Comparison of ENCODE assay signal across 27 cellular contexts in the genomic region with DNA sequence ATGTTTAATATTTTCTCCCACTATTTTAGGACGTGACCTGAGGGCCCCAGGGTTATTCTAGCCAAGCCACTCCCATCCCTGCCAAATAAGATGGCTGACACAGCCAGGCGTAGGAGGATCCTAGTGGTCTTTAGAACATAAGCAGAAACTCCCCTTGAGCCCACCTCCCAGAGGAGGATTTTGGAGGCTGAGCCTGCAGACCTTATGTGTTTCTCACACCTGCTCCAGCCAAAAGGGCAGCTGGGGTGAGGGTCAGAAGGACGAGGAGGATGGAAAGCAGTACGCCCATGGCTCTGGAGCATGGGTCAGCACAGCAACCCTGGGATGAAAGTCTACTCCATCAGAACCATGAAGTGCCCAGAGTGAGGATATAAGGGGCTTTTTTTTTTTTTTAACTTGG. TPM values are rescaled to one million over a fixed set of nuclear protein-coding genes. Genes with fewer than 3 reads are reported as not detected.
"Had no signal": no experiment of that assay in that cellular context is flagged by ENCODE, and none has a peak within 500 bp of the region (broad histone marks: within the 10 kb centered on the region; RNA-seq: fewer than 3 reads in every experiment).

No MANE protein-coding gene starts in this region.

- H3K9me3 Mint-ChIP-seq: natural killer cell treated with Interleukin-12 subunit alpha and Interleukin-12 subunit beta and Interleukin-15 and Interleukin-18, amount 100 ng/mL, for 72 hours; stimulated activated naive B cell treated with anti-CD40 and anti-IgM and Interleukin-4, amounts not matched to agents 10 μg/mL and 1 μg/mL and 100 μg/mL, for 72 hours had no signal

- FAIRE-seq: endothelial cell of umbilical vein, kidney, urothelium cell line had no signal

- H2AFZ ChIP-seq: hepatocyte, parathyroid adenoma had no signal

- H3K4me2 ChIP-seq: hepatocyte had no signal

- H3K4me3 ChIP-seq: colonic mucosa, gastroesophageal sphincter, hepatocyte, sigmoid colon, skin epidermis, testis had no signal

- H3K27ac ChIP-seq: colonic mucosa, gastroesophageal sphincter, hepatocyte, parathyroid adenoma, sigmoid colon, skin epidermis, testis had no signal

- H3K9ac ChIP-seq: parathyroid adenoma had no signal

- H3K36me3 ChIP-seq: colonic mucosa, sigmoid colon had no signal

- H3K4me1 Mint-ChIP-seq: stimulated activated naive CD8-positive, alpha-beta T cell treated with anti-CD3 and anti-CD28 coated beads, Interleukin-15, amount 100 ng/mL, for 72 hours had no signal

- DNase-seq: caudate nucleus; colonic mucosa; dermis blood vessel endothelial cell; erythroblast; glutamatergic neuron; kidney; left cardiac atrium; occipital lobe; sigmoid colon; stimulated activated CD4-positive, alpha-beta T cell treated with anti-CD3 and anti-CD28 coated beads, Interleukin-2, amount 100 ng/mL, for 24 hours; stimulated activated CD4-positive, alpha-beta T cell treated with anti-CD3 and anti-CD28 coated beads, Interleukin-4, amount 100 ng/mL, for 4 hours; stimulated activated naive B cell treated with anti-CD40 and anti-IgM and Interleukin-4, amounts not matched to agents 10 μg/mL and 1 μg/mL and 100 μg/mL, for 72 hours; stimulated activated naive CD8-positive, alpha-beta T cell treated with anti-CD3 and anti-CD28 coated beads, Interleukin-15, amount 100 ng/mL, for 72 hours; testis; trophoblast cell had no signal

- H3K9me3 ChIP-seq: colonic mucosa, gastroesophageal sphincter, sigmoid colon, testis had no signal

- H3K4me1 ChIP-seq: colonic mucosa had no signal

- H3K27me3 ChIP-seq: colonic mucosa, gastroesophageal sphincter, hepatocyte, sigmoid colon, testis had no signal

- H3K27me3 Mint-ChIP-seq: natural killer cell treated with Interleukin-12 subunit alpha and Interleukin-12 subunit beta and Interleukin-15 and Interleukin-18, amount 100 ng/mL, for 72 hours; stimulated activated naive B cell treated with anti-CD40 and anti-IgM and Interleukin-4, amounts not matched to agents 10 μg/mL and 1 μg/mL and 100 μg/mL, for 72 hours had no signal

- H3K27ac Mint-ChIP-seq: natural killer cell treated with Interleukin-12 subunit alpha and Interleukin-12 subunit beta and Interleukin-15 and Interleukin-18, amount 100 ng/mL, for 72 hours; stimulated activated naive B cell treated with anti-CD40 and anti-IgM and Interleukin-4, amounts not matched to agents 10 μg/mL and 1 μg/mL and 100 μg/mL, for 72 hours had no signal

- ATAC-seq: gastroesophageal sphincter; left cardiac atrium; natural killer cell treated with Interleukin-12 subunit alpha and Interleukin-12 subunit beta and Interleukin-15 and Interleukin-18, amount 100 ng/mL, for 72 hours; stimulated activated naive B cell treated with anti-CD40 and anti-IgM and Interleukin-4, amounts not matched to agents 10 μg/mL and 1 μg/mL and 100 μg/mL, for 72 hours; stimulated activated naive CD8-positive, alpha-beta T cell treated with anti-CD3 and anti-CD28 coated beads, Interleukin-15, amount 100 ng/mL, for 72 hours had no signal

- H3K4me3 Mint-ChIP-seq: natural killer cell treated with Interleukin-12 subunit alpha and Interleukin-12 subunit beta and Interleukin-15 and Interleukin-18, amount 100 ng/mL, for 72 hours; stimulated activated naive B cell treated with anti-CD40 and anti-IgM and Interleukin-4, amounts not matched to agents 10 μg/mL and 1 μg/mL and 100 μg/mL, for 72 hours; stimulated activated naive CD8-positive, alpha-beta T cell treated with anti-CD3 and anti-CD28 coated beads, Interleukin-15, amount 100 ng/mL, for 72 hours had no signal

RNA-seq across cellular contexts. Expression of gene ACSM6, which starts 56.8 kb away (rescaled TPM):
- total RNA-seq: cerebellum; colonic mucosa; dermis blood vessel endothelial cell; endothelial cell of umbilical vein; hepatocyte; kidney; left cardiac atrium; liver; lung microvascular endothelial cell; natural killer cell treated with Interleukin-12 subunit alpha and Interleukin-12 subunit beta and Interleukin-15 and Interleukin-18, amount 100 ng/mL, for 72 hours; occipital lobe; pulmonary artery endothelial cell; subcutaneous adipose tissue; testis had no signal
- polyA plus RNA-seq: endothelial cell of umbilical vein, liver, sigmoid colon had no signal
